8 cellular contexts compared by ENCODE assay signal in the genomic region with DNA sequence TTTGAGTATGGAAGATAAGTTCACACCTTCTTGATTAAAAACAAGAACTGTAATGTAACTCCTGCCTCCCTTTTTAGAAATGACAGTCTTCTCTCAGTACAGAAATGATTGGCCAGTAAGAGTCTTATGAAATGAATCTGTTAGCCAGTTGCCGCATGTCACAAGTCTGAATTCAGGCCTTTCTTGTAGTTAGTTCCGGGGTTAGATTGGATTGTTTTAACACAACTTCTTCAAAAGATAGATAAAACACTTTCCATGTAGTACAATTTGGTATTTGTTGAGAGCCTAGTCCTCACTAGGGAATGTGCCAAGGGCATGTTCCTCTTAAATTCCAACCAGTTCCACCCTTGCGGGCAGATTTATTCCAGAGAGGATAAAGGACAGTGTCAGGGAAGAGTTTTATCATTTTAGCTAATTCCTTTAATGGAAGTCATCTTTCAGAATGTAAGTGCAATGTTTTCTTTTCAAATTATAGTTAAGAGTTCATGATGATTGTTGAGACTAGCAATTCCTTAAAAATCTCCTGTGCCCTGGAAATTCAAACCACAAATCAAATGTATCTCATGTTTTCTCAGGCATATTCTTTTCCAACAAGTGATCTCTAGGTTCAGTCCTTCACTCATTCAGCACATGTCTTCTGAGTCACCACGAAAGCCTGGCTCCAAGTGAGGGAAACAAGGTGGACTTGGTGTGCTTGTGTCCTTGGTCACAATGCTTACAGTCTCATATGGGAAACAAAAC. TPM values are rescaled to one million over a fixed set of nuclear protein-coding genes. Genes with fewer than 3 reads are reported as not detected.
DNase-seq lines count a peak whose midpoint lies in the region; ATAC-seq and TF ChIP-seq lines count a peak whose summit lies in the region.

No MANE protein-coding gene starts in this region.

- DNase-seq in left ventricle myocardium inferior (no peak), Right ventricle myocardium superior (no peak), non-pigmented ciliary epithelial cell (ENCODE audit: low read depth) (peak; percentile 92), NCI-H146 (lab: John Stamatoyannopoulos, UW) (no peak), superior temporal gyrus (ENCODE audit: extremely low spot score) (no peak), DMS 273 treated with DMSO at 0.1 percent for 48 hours (lab: John Stamatoyannopoulos, UW) (no peak)

- peak overlapping the region; percentile 88 for H3K27ac Mint-ChIP-seq in activated T-helper 17 cell treated with anti-CD3 and anti-CD28 coated beads, Interleukin-2, amount 50 U/mL, for 72 hours

- H3K4me1 Mint-ChIP-seq in activated T-helper 17 cell treated with anti-CD3 and anti-CD28 coated beads, Interleukin-2, amount 50 U/mL, for 72 hours, result peaks cover 39% of the 10 kb centered on the region

- peaks cover 56% of the 10 kb centered on the region for H3K36me3 Mint-ChIP-seq in activated T-helper 17 cell treated with anti-CD3 and anti-CD28 coated beads, Interleukin-2, amount 50 U/mL, for 72 hours (ENCODE audit: low read depth)

- H3K9me3 ChIP-seq in left ventricle myocardium inferior (replicated peaks), result no peaks in the 10 kb centered on the region

- H3K4me3 ChIP-seq in left ventricle myocardium inferior, result no peak overlapping the region

- ATAC-seq in Right ventricle myocardium superior (ENCODE audit: poor library complexity) (no peak), HG02970 (IDR thresholded peaks at IDR 0.05; ENCODE audit: low FRiP score, unreplicated experiment) (peak; percentile 32)
- peak; percentile 66 for ATAC-seq in activated T-helper 17 cell treated with anti-CD3 and anti-CD28 coated beads, Interleukin-2, amount 50 U/mL, for 72 hours (replicated peaks)

- H3K27ac ChIP-seq in left ventricle myocardium inferior (replicated peaks), result peak overlapping the region; percentile 97

- no peak for TF ChIP-seq CTCF in left ventricle myocardium inferior (IDR thresholded peaks at IDR 0.05; ENCODE audit: borderline replicate concordance)

- H3K9me3 Mint-ChIP-seq in activated T-helper 17 cell treated with anti-CD3 and anti-CD28 coated beads, Interleukin-2, amount 50 U/mL, for 72 hours, result no peaks in the 10 kb centered on the region

- no peaks in the 10 kb centered on the region for H3K27me3 Mint-ChIP-seq in activated T-helper 17 cell treated with anti-CD3 and anti-CD28 coated beads, Interleukin-2, amount 50 U/mL, for 72 hours

- peaks cover 66% of the 10 kb centered on the region for H3K4me1 ChIP-seq in left ventricle myocardium inferior

- no peaks in the 10 kb centered on the region for H3K36me3 ChIP-seq in left ventricle myocardium inferior

- H3K27me3 ChIP-seq in left ventricle myocardium inferior (ENCODE audit: low read depth), result no peaks in the 10 kb centered on the region

- intact Hi-C loops in left ventricle myocardium inferior (cut with micrococcal nuclease) (no loop called here), Right ventricle myocardium superior (cut with DNase I) (loop anchor here (10.0 kb wide), 1 partner anchor 361 kb away; no protein-coding TSS in a partner anchor)

- peak overlapping the region; percentile 91 for H3K4me3 Mint-ChIP-seq in activated T-helper 17 cell treated with anti-CD3 and anti-CD28 coated beads, Interleukin-2, amount 50 U/mL, for 72 hours

RNA-seq across cellular contexts. Expression of gene FHIP2A, which starts 4.1 kb away (rescaled TPM):
- total RNA-seq in left ventricle myocardium inferior (26.6 TPM), Right ventricle myocardium superior (22.6 TPM)
- 10 to 100 TPM; 22.8 to 31.2 TPM for total RNA-seq in activated T-helper 17 cell treated with anti-CD3 and anti-CD28 coated beads, Interleukin-2, amount 50 U/mL, for 72 hours
